29 cellular contexts compared by ENCODE assay signal in genomic region chr15:93046120-93046519, GRCh38.
"Had no signal": no experiment of that assay in that cellular context is flagged by ENCODE, and none has a peak within 500 bp of the region (broad histone marks: within the 10 kb centered on the region; RNA-seq: fewer than 3 reads in every experiment).

No MANE protein-coding gene starts in this region.

- H3K27ac ChIP-seq: heart right ventricle, ovary, prostate gland, skin epidermis, thyroid gland, upper lobe of left lung, vagina had no signal

- DNase-seq: activated CD4-positive, alpha-beta T cell treated with anti-CD3 and anti-CD28 coated beads for 36 hours; activated CD4-positive, alpha-beta T cell treated with anti-CD3 and anti-CD28 coated beads, Interleukin-2, amount 50 U/mL, for 48 hours; activated CD4-positive, CD25-positive, alpha-beta regulatory T cell; activated CD8-positive, alpha-beta memory T cell treated with anti-CD3 and anti-CD28 coated beads for 24 hours; activated effector memory CD4-positive, alpha-beta T cell treated with anti-CD3 and anti-CD28 coated beads, Interleukin-2, amount 50 U/mL, for 16 hours; activated naive CD4-positive, alpha-beta T cell treated with anti-CD3 and anti-CD28 coated beads for 36 hours; activated T-cell treated with anti-CD3 and anti-CD28 coated beads, Interleukin-2, amount 50 U/mL, for 1 hour; amygdala; central memory CD4-positive, alpha-beta T cell; foreskin melanocyte; heart right ventricle; left ventricle myocardium superior; ovary; retina; stimulated activated CD4-positive, alpha-beta T cell treated with anti-CD3 and anti-CD28 coated beads, Interleukin-12 subunit alpha, Interleukin-12 subunit beta, amount 100 ng/mL, for 4 hours; stimulated activated CD4-positive, alpha-beta T cell treated with anti-CD3 and anti-CD28 coated beads, Interleukin-4, amount 100 ng/mL, for 1 hour; stimulated activated naive CD8-positive, alpha-beta T cell treated with anti-CD3 and anti-CD28 coated beads, Interleukin-15, amount 100 ng/mL, for 72 hours; substantia nigra; T-helper 1 cell; thyroid gland had no signal

- H3K27me3 Mint-ChIP-seq: activated CD4-positive, alpha-beta T cell treated with anti-CD3 and anti-CD28 coated beads for 36 hours had no signal

- H3K36me3 ChIP-seq: ovary, prostate gland, thyroid gland had no signal

- H3K9me3 ChIP-seq: ovary, prostate gland, thyroid gland, vagina had no signal

- H3K27me3 ChIP-seq: esophagus muscularis mucosa, heart right ventricle, ovary, thyroid gland, upper lobe of left lung, vagina had no signal

- H3K4me1 ChIP-seq: thyroid gland had no signal

- H3K27ac Mint-ChIP-seq: activated CD4-positive, alpha-beta T cell treated with anti-CD3 and anti-CD28 coated beads for 36 hours; activated naive CD4-positive, alpha-beta T cell treated with anti-CD3 and anti-CD28 coated beads for 36 hours; activated T-helper 1 cell treated with anti-CD3 and anti-CD28 coated beads, Interleukin-12 subunit alpha, Interleukin-12 subunit beta, Interleukin-2, Interleukin-4 antibody, amounts not matched to agents 30 ng/mL and 10 ng/mL and 1 ng/mL, durations not matched to agents 14 hours and 24 hours and 36 hours; dendritic cell treated with granulocyte-macrophage colony-stimulating factor and Interleukin-4, amounts not matched to agents 40 ng/mL and 50 ng/mL, for 4 days; stimulated activated memory B cell treated with anti-CD40 and anti-IgM and Interleukin-4, amounts not matched to agents 10 μg/mL and 1 μg/mL and 100 μg/mL, for 72 hours had no signal

- H3K4me3 ChIP-seq: esophagus muscularis mucosa, heart right ventricle, ovary, prostate gland, skin epidermis, thyroid gland, upper lobe of left lung, vagina had no signal

- ATAC-seq: activated CD4-positive, alpha-beta T cell treated with anti-CD3 and anti-CD28 coated beads for 36 hours; heart right ventricle; left ventricle myocardium superior; sciatic nerve; stimulated activated memory B cell treated with anti-CD40 and anti-IgM and Interleukin-4, amounts not matched to agents 10 μg/mL and 1 μg/mL and 100 μg/mL, for 72 hours; stimulated activated naive CD8-positive, alpha-beta T cell treated with anti-CD3 and anti-CD28 coated beads, Interleukin-15, amount 100 ng/mL, for 72 hours had no signal

- H3K4me3 Mint-ChIP-seq: activated CD4-positive, alpha-beta T cell treated with anti-CD3 and anti-CD28 coated beads for 36 hours; activated naive CD4-positive, alpha-beta T cell treated with anti-CD3 and anti-CD28 coated beads for 36 hours; activated T-helper 1 cell treated with anti-CD3 and anti-CD28 coated beads, Interleukin-12 subunit alpha, Interleukin-12 subunit beta, Interleukin-2, Interleukin-4 antibody, amounts not matched to agents 30 ng/mL and 10 ng/mL and 1 ng/mL, durations not matched to agents 14 hours and 24 hours and 36 hours; dendritic cell treated with granulocyte-macrophage colony-stimulating factor and Interleukin-4, amounts not matched to agents 40 ng/mL and 50 ng/mL, for 4 days; stimulated activated memory B cell treated with anti-CD40 and anti-IgM and Interleukin-4, amounts not matched to agents 10 μg/mL and 1 μg/mL and 100 μg/mL, for 72 hours; stimulated activated naive CD8-positive, alpha-beta T cell treated with anti-CD3 and anti-CD28 coated beads, Interleukin-15, amount 100 ng/mL, for 72 hours had no signal

- H3K36me3 Mint-ChIP-seq: stimulated activated memory B cell treated with anti-CD40 and anti-IgM and Interleukin-4, amounts not matched to agents 10 μg/mL and 1 μg/mL and 100 μg/mL, for 72 hours had no signal
